Comparison of ENCODE assay signal across 20 cellular contexts in the genomic region with DNA sequence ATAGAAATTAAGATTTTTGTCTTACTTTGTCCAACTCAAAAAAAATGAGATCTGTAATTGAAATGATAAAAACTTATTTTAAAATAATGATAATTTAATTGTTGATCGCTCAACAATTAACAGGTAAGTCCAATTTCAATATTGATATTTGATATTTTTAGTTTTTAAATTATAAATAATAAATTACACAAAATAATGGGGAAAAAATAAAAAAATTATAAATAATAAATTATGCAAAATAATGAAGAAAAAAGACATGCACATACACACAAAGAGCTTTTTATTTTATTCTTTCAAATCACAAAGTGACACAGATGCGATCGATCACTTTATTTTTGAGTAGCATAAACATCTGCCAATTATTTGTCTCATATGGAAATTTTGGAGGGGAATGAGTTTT. TPM values are rescaled to one million over a fixed set of nuclear protein-coding genes. Genes with fewer than 3 reads are reported as not detected.
DNase-seq lines count a peak whose midpoint lies in the region; ATAC-seq and FAIRE-seq lines count a peak whose summit lies in the region.
"Had no signal": no experiment of that assay in that cellular context is flagged by ENCODE, and none has a peak within 500 bp of the region (broad histone marks: within the 10 kb centered on the region; RNA-seq: fewer than 3 reads in every experiment).

No MANE protein-coding gene starts in this region.

- H3K4me3 ChIP-seq in adipocyte (ENCODE audit: low read length) (no peak overlapping the region), small intestine (ENCODE audit: low read depth in 1 of 2, low read length in 2 of 2) (no peak overlapping the region), HAP-1 (no peak overlapping the region)

- FAIRE-seq in G401.6 (lab: Jason Lieb, UNC) (peak; percentile 70), islet of Langerhans (lab: Jason Lieb, UNC) (peak; percentile 75), small intestine (lab: Jason Lieb, UNC) (peak; percentile 94)
- FAIRE-seq: H1 had no signal

- H3K9me3 ChIP-seq in adipocyte (ENCODE audit: control insufficient read depth, low read length) (no peaks in the 10 kb centered on the region), small intestine (ENCODE audit: control insufficient read depth, low read depth) (no peaks in the 10 kb centered on the region), HAP-1 (no peaks in the 10 kb centered on the region)
- H3K9me3 ChIP-seq: BE2C had no signal

- no peak overlapping the region for H3K27ac ChIP-seq in small intestine (ENCODE audit: low read depth in 1 of 2, low read length in 1 of 2)

- WGBS in small intestine, 3 donors = 95 to 97% (median 97%) methylated on average over 3 of the region's 3 CpGs

- H3K4me1 ChIP-seq in adipocyte (ENCODE audit: control insufficient read depth, insufficient read depth, low read length) = peaks cover 26% of the 10 kb centered on the region
- H3K4me1 ChIP-seq in small intestine (ENCODE audit: control insufficient read depth in 2 of 2, insufficient read depth in 1 of 2, low read depth in 1 of 2, low read length in 1 of 2) = no peaks in the 10 kb centered on the region
- no peaks in the 10 kb centered on the region for H3K4me1 ChIP-seq in HAP-1

- H3K9ac ChIP-seq in adipocyte (ENCODE audit: low read length) = peak overlapping the region; percentile 64

- DNase-seq in adipocyte (ENCODE audit: low read depth) (no peak), small intestine (no peak), HAP-1 (ENCODE audit: low spot score in 2 of 2) (no peak)
- DNase-seq: 8988T; BE2C; C1 segment of cervical spinal cord; CD4-positive, CD25-positive, alpha-beta regulatory T cell; CD8-positive, alpha-beta memory T cell; COR-L47; DMS 273 treated with DMSO at 0.1 percent for 48 hours; DMS53; DND-41; EL; H9 had no signal

- no peak for ATAC-seq in GM21423 (IDR thresholded peaks at IDR 0.05; ENCODE audit: unreplicated experiment)
- ATAC-seq in GM21619 (IDR thresholded peaks at IDR 0.05; ENCODE audit: unreplicated experiment) = no peak
- no peak for ATAC-seq in esophagus mucosa

- in situ Hi-C loops in HAP-1 (cut with MboI; ENCODE audit: low sequenced_read_pairs) = no loop called here

- no peaks in the 10 kb centered on the region for H3K27me3 ChIP-seq in adipocyte (replicated peaks; ENCODE audit: control insufficient read depth, insufficient read depth, low read length)
- no peaks in the 10 kb centered on the region for H3K27me3 ChIP-seq in small intestine (ENCODE audit: control insufficient read depth in 2 of 2, insufficient read depth in 2 of 2, low read length in 2 of 2)
- no peaks in the 10 kb centered on the region for H3K27me3 ChIP-seq in HAP-1 (ENCODE audit: low read depth)
- H3K27me3 ChIP-seq: BE2C had no signal

- H3K36me3 ChIP-seq in adipocyte (ENCODE audit: control insufficient read depth, insufficient read depth, low read length, severe bottlenecking) = no peaks in the 10 kb centered on the region
- H3K36me3 ChIP-seq in small intestine (ENCODE audit: control insufficient read depth in 2 of 2, insufficient read depth in 2 of 2, low read length in 2 of 2) = no peaks in the 10 kb centered on the region
- H3K36me3 ChIP-seq in HAP-1 (replicated peaks) = no peaks in the 10 kb centered on the region
- H3K36me3 ChIP-seq: BE2C had no signal

RNA-seq across cellular contexts. Expression of a gene that starts 40.8 kb away (rescaled TPM):
- 10 to 100 TPM in 1 of 3 donors, 1 to 10 TPM in 2; 2.5 to 38.9 (median 9.5) TPM for polyA plus RNA-seq in small intestine
- 10.0 TPM for total RNA-seq in esophagus mucosa
